11 cellular contexts compared by ENCODE assay signal in genomic region chr17:29663155-29663554, GRCh38. TPM values are rescaled to one million over a fixed set of nuclear protein-coding genes. Genes with fewer than 3 reads are reported as not detected.
DNase-seq lines count a peak whose midpoint lies in the region; ATAC-seq and TF ChIP-seq lines count a peak whose summit lies in the region.
"Had no signal": no experiment of that assay in that cellular context is flagged by ENCODE, and none has a peak within 500 bp of the region (broad histone marks: within the 10 kb centered on the region; RNA-seq: fewer than 3 reads in every experiment).

No MANE protein-coding gene starts in this region.

- intact Hi-C loops in Right ventricle myocardium inferior (cut with DNase I): no loop called here
- intact Hi-C loops in cardiac septum (cut with DNase I): no loop called here

- peak overlapping the region; percentile 83 for H3K27ac Mint-ChIP-seq in type B pancreatic cell

- ATAC-seq in Right ventricle myocardium inferior: peak; percentile 27

- peak overlapping the region; percentile 51 for H3K4me3 ChIP-seq in adipocyte (ENCODE audit: low read length)
- no peak overlapping the region for H3K4me3 ChIP-seq in MG63
- H3K4me3 ChIP-seq: BLaER1 had no signal

- H3K9me3 Mint-ChIP-seq in type B pancreatic cell: peaks cover 9% of the 10 kb centered on the region

- peak overlapping the region; percentile 48 for H3K4me3 Mint-ChIP-seq in type B pancreatic cell

- H3K4me1 Mint-ChIP-seq in type B pancreatic cell (ENCODE audit: unreplicated experiment): peaks cover 12% of the 10 kb centered on the region

- no peaks in the 10 kb centered on the region for H3K27me3 Mint-ChIP-seq in type B pancreatic cell

- peaks cover 31% of the 10 kb centered on the region for H3K36me3 Mint-ChIP-seq in type B pancreatic cell

- no peaks in the 10 kb centered on the region for H3K9me3 ChIP-seq in adipocyte (ENCODE audit: control insufficient read depth, low read length)
- H3K9me3 ChIP-seq in MG63: no peaks in the 10 kb centered on the region
- H3K9me3 ChIP-seq: BLaER1 had no signal

- DNase-seq in Right ventricle myocardium inferior (ENCODE audit: missing footprints) (no peak), cardiac septum (ENCODE audit: low spot score) (no peak), adipocyte (ENCODE audit: low read depth) (peak; percentile 78), inferior parietal cortex (ENCODE audit: extremely low spot score) (peak; percentile 51), type B pancreatic cell (ENCODE audit: extremely low spot score, unreplicated experiment) (no peak), amniotic stem cell (lab: John Stamatoyannopoulos, UW) (no peak), MG63 (no peak)
- no peak for DNase-seq in activated CD8-positive, alpha-beta memory T cell treated with anti-CD3 and anti-CD28 coated beads for 24 hours
- DNase-seq: activated CD4-positive, alpha-beta T cell treated with anti-CD3 and anti-CD28 coated beads, Interleukin-2, amount 50 U/mL, for 48 hours; NCI-H1417 treated with DMSO at 0.1 percent for 48 hours had no signal

- H3K4me1 ChIP-seq in adipocyte (ENCODE audit: control insufficient read depth, insufficient read depth, low read length): peaks cover 33% of the 10 kb centered on the region

- TF ChIP-seq CTCF in type B pancreatic cell (conservative IDR thresholded peaks at IDR 0.05): no peak

- peak overlapping the region; percentile 70 for H3K9ac ChIP-seq in adipocyte (ENCODE audit: low read length)
- H3K9ac ChIP-seq: BLaER1 had no signal

- H3K27me3 ChIP-seq in adipocyte (replicated peaks; ENCODE audit: control insufficient read depth, insufficient read depth, low read length): no peaks in the 10 kb centered on the region
- H3K27me3 ChIP-seq in MG63: no peaks in the 10 kb centered on the region
- H3K27me3 ChIP-seq: BLaER1 had no signal

- H3K36me3 ChIP-seq in adipocyte (ENCODE audit: control insufficient read depth, insufficient read depth, low read length, severe bottlenecking) (peaks cover 41% of the 10 kb centered on the region), MG63 (peaks cover 5% of the 10 kb centered on the region; the same call in 1 of the 2 replicates)

RNA-seq across cellular contexts. Expression of gene CORO6, which starts 40.4 kb away (rescaled TPM):
- total RNA-seq in Right ventricle myocardium inferior (93.2 TPM), cardiac septum (128 TPM), type B pancreatic cell (ENCODE audit: low replicate concordance) (2.0 and 6.8 TPM in 2 replicates)
- total RNA-seq in MG63 (2014; rRNA removed; shearing (Covaris generic); ENCODE audit: low replicate concordance): 1.2 TPM in 1 of 2 replicates, not detected in the other

Comparison
In these comparisons a context has a peak if more than half of its experiments do, and no peak if none do; other contexts are left out.
1. DNase-seq: peak in adipocyte (single experiment) and inferior parietal cortex (single experiment); none in Right ventricle myocardium inferior (single experiment), cardiac septum (single experiment), type B pancreatic cell (single experiment), amniotic stem cell (single experiment), activated CD8-positive, alpha-beta memory T cell treated with anti-CD3 and anti-CD28 coated beads for 24 hours (single experiment) and MG63 (single experiment).
2. RNA of gene CORO6, which starts 40.4 kb away (total RNA-seq): 128 TPM in cardiac septum (single experiment) and 93.2 TPM in Right ventricle myocardium inferior (single experiment); 2.0 to 6.8 TPM in type B pancreatic cell and 1.2 TPM in MG63; every median in the first group is over 10 times any median in the second.